35 cellular contexts compared by ENCODE assay signal in the genomic region with DNA sequence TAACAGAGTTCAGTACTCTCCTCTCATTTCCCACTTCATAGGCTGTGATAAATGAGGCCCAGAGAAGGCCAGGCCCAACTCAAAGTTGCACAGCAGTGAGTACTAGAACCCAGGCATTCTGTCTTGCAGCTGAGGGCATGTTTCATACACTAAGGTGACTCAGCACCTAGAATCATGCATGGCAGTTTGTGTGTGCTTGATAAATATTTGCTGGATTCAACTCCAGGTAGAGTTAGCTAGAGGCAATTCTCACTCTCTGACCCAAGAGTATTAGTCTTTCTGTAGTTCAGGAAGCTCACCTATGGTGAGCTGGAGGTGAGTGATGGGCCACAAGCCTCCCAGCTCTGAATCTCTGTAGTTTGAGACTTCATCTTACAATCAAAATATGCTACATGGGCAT. TPM values are rescaled to one million over a fixed set of nuclear protein-coding genes. Genes with fewer than 3 reads are reported as not detected.
"Had no signal": no experiment of that assay in that cellular context is flagged by ENCODE, and none has a peak within 500 bp of the region (broad histone marks: within the 10 kb centered on the region; RNA-seq: fewer than 3 reads in every experiment).

No MANE protein-coding gene starts in this region.

- H3K27ac Mint-ChIP-seq: activated CD4-positive, alpha-beta T cell treated with anti-CD3 and anti-CD28 coated beads, Interleukin-2, amount 10 ng/mL, durations not matched to agents 24 days and 14 days; activated CD8-positive, alpha-beta T cell treated with anti-CD3 and anti-CD28 coated beads for 36 hours; activated naive CD8-positive, alpha-beta T cell treated with anti-CD3 and anti-CD28 coated beads for 36 hours; activated T-cell treated with anti-CD3 and anti-CD28 coated beads, Interleukin-2, amount 50 U/mL, for 72 hours; activated T-helper 17 cell treated with anti-CD3 and anti-CD28 coated beads, Interleukin-2, amount 50 U/mL, for 72 hours had no signal

- H3K9me3 Mint-ChIP-seq: activated CD4-positive, alpha-beta T cell treated with anti-CD3 and anti-CD28 coated beads, Interleukin-2, amount 10 ng/mL, durations not matched to agents 24 days and 14 days; activated CD8-positive, alpha-beta T cell treated with anti-CD3 and anti-CD28 coated beads for 36 hours; activated naive CD8-positive, alpha-beta T cell treated with anti-CD3 and anti-CD28 coated beads for 36 hours; activated T-cell treated with anti-CD3 and anti-CD28 coated beads, Interleukin-2, amount 50 U/mL, for 72 hours; activated T-helper 17 cell treated with anti-CD3 and anti-CD28 coated beads, Interleukin-2, amount 50 U/mL, for 72 hours had no signal

- H3K27me3 ChIP-seq: Peyer's patch had no signal

- H3K36me3 Mint-ChIP-seq: activated naive CD8-positive, alpha-beta T cell treated with anti-CD3 and anti-CD28 coated beads for 36 hours had no signal

- DNase-seq: activated CD4-positive, alpha-beta T cell treated with anti-CD3 and anti-CD28 coated beads for 1 hour; activated CD4-positive, alpha-beta T cell treated with anti-CD3 and anti-CD28 coated beads, Interleukin-2, amount 10 ng/mL, durations not matched to agents 24 days and 14 days; activated CD4-positive, alpha-beta T cell treated with anti-CD3 and anti-CD28 coated beads, Interleukin-2, amount 50 U/mL, for 4 hours; activated CD4-positive, CD25-positive, alpha-beta regulatory T cell; activated CD8-positive, alpha-beta T cell treated with anti-CD3 and anti-CD28 coated beads for 36 hours; activated effector memory CD4-positive, alpha-beta T cell treated with anti-CD3 and anti-CD28 coated beads, Interleukin-2, amount 50 U/mL, for 16 hours; activated naive CD4-positive, alpha-beta T cell; activated naive CD4-positive, alpha-beta T cell treated with anti-CD3 and anti-CD28 coated beads, Interleukin-2, amount 50 U/mL, for 16 hours; activated naive CD8-positive, alpha-beta T cell treated with anti-CD3 and anti-CD28 coated beads for 36 hours; activated T-cell treated with anti-CD3 and anti-CD28 coated beads, Interleukin-2, amount 50 U/mL, for 1 hour; activated T-cell treated with anti-CD3 and anti-CD28 coated beads, Interleukin-2, amount 50 U/mL, for 72 hours; amniotic stem cell; aorta; brain microvascular endothelial cell; Karpas-422; KBM-7; MM.1S; MV-4-11; NCI-H1092; NCI-H1436 treated with DMSO at 0.1 percent for 48 hours; NCI-H1694 treated with DMSO at 0.1 percent for 48 hours; NCI-H2029; NCI-H345; NCI-H524 treated with DMSO at 0.1 percent for 48 hours; Peyer's patch; SIG-M5; SW 1271; T-helper 1 cell; T-helper 2 cell; T-helper 9 cell; WERI-Rb-1 had no signal

- H3K4me3 ChIP-seq: Peyer's patch had no signal

- ATAC-seq: activated CD8-positive, alpha-beta T cell treated with anti-CD3 and anti-CD28 coated beads for 36 hours; activated T-cell treated with anti-CD3 and anti-CD28 coated beads, Interleukin-2, amount 50 U/mL, for 72 hours; activated T-helper 17 cell treated with anti-CD3 and anti-CD28 coated beads, Interleukin-2, amount 50 U/mL, for 72 hours; Right ventricle myocardium inferior had no signal

- H3K9me3 ChIP-seq: Peyer's patch had no signal

- H3K36me3 ChIP-seq: brain microvascular endothelial cell, Peyer's patch, WERI-Rb-1 had no signal

- H3K27ac ChIP-seq: brain microvascular endothelial cell, Peyer's patch, RWPE1, WERI-Rb-1 had no signal

- H3K4me1 Mint-ChIP-seq: activated CD4-positive, alpha-beta T cell treated with anti-CD3 and anti-CD28 coated beads, Interleukin-2, amount 10 ng/mL, durations not matched to agents 24 days and 14 days; activated naive CD8-positive, alpha-beta T cell treated with anti-CD3 and anti-CD28 coated beads for 36 hours; activated T-helper 17 cell treated with anti-CD3 and anti-CD28 coated beads, Interleukin-2, amount 50 U/mL, for 72 hours had no signal

- H3K27me3 Mint-ChIP-seq: activated CD4-positive, alpha-beta T cell treated with anti-CD3 and anti-CD28 coated beads, Interleukin-2, amount 10 ng/mL, durations not matched to agents 24 days and 14 days had no signal

- H3K4me3 Mint-ChIP-seq: activated CD4-positive, alpha-beta T cell treated with anti-CD3 and anti-CD28 coated beads, Interleukin-2, amount 10 ng/mL, durations not matched to agents 24 days and 14 days; activated CD8-positive, alpha-beta T cell treated with anti-CD3 and anti-CD28 coated beads for 36 hours; activated naive CD8-positive, alpha-beta T cell treated with anti-CD3 and anti-CD28 coated beads for 36 hours; activated T-cell treated with anti-CD3 and anti-CD28 coated beads, Interleukin-2, amount 50 U/mL, for 72 hours; activated T-helper 17 cell treated with anti-CD3 and anti-CD28 coated beads, Interleukin-2, amount 50 U/mL, for 72 hours had no signal

RNA-seq across cellular contexts. Expression of gene NKAIN1, which starts 10.7 kb away (rescaled TPM):
- total RNA-seq: activated CD4-positive, alpha-beta T cell treated with anti-CD3 and anti-CD28 coated beads, Interleukin-2, amount 10 ng/mL, durations not matched to agents 24 days and 14 days; activated CD8-positive, alpha-beta memory T cell treated with anti-CD3 and anti-CD28 coated beads for 36 hours; activated CD8-positive, alpha-beta T cell treated with anti-CD3 and anti-CD28 coated beads for 36 hours; activated naive CD8-positive, alpha-beta T cell treated with anti-CD3 and anti-CD28 coated beads for 36 hours; activated T-cell treated with anti-CD3 and anti-CD28 coated beads, Interleukin-2, amount 50 U/mL, for 72 hours; activated T-helper 17 cell treated with anti-CD3 and anti-CD28 coated beads, Interleukin-2, amount 50 U/mL, for 72 hours; Peyer's patch had no signal
- polyA plus RNA-seq: aorta had no signal
